10 cellular contexts compared by ENCODE assay signal in the genomic region with DNA sequence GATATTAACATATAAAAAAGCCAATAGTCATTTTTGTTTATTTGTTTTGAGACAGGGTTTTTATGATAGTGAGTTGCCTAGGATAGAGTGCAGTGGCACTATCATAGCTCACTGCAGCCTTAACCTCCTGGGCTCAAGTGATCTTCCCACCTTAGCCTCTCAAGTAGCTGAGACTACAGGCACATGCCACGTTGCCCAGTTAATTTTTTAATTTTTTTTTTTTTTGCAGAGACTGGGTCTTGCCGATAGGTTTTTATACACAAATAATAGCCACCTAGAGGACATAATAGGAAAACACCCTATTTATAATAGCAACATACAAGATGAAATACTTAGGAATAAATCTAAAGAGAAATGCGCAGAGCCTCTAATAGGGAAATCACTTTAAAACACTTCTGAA. TPM values are rescaled to one million over a fixed set of nuclear protein-coding genes. Genes with fewer than 3 reads are reported as not detected.
DNase-seq lines count a peak whose midpoint lies in the region; ATAC-seq and TF ChIP-seq lines count a peak whose summit lies in the region.
"Had no signal": no experiment of that assay in that cellular context is flagged by ENCODE, and none has a peak within 500 bp of the region (broad histone marks: within the 10 kb centered on the region; RNA-seq: fewer than 3 reads in every experiment).

No MANE protein-coding gene starts in this region.

- intact Hi-C loops in activated CD8-positive, alpha-beta T cell treated with anti-CD3 and anti-CD28 coated beads for 36 hours (cut with micrococcal nuclease): no loop called here
- intact Hi-C loops in posterior vena cava (cut with DNase I): no loop called here

- H3K27me3 ChIP-seq in suprapubic skin: no peaks in the 10 kb centered on the region

- no peak overlapping the region for H3K4me3 Mint-ChIP-seq in activated CD8-positive, alpha-beta T cell treated with anti-CD3 and anti-CD28 coated beads for 36 hours
- no peak overlapping the region for H3K4me3 Mint-ChIP-seq in activated CD8-positive, alpha-beta T cell treated with anti-CD3 and anti-CD28 coated beads, Interleukin-2, amount 10 ng/mL, durations not matched to agents 7 days and 5 days

- CTCF ChIA-PET in activated CD8-positive, alpha-beta T cell treated with anti-CD3 and anti-CD28 coated beads for 36 hours (lab: Charles Lee): interaction anchor here (0.6 to 1.6 kb wide), 7 partner anchors 12 to 632 kb away, joined by 3 to 7 read pairs (median 4); no protein-coding TSS in a partner anchor
- CTCF ChIA-PET in activated CD8-positive, alpha-beta T cell treated with anti-CD3 and anti-CD28 coated beads, Interleukin-2, amount 10 ng/mL, durations not matched to agents 7 days and 5 days (lab: Charles Lee): interaction anchor here (0.7 to 2.0 kb wide), 5 partner anchors 12 to 243 kb away, joined by 3 to 4 read pairs (median 3); no protein-coding TSS in a partner anchor

- peaks cover 39% of the 10 kb centered on the region for H3K36me3 Mint-ChIP-seq in activated CD8-positive, alpha-beta T cell treated with anti-CD3 and anti-CD28 coated beads for 36 hours (ENCODE audit: low read depth)
- peaks cover 33% of the 10 kb centered on the region for H3K36me3 Mint-ChIP-seq in activated CD8-positive, alpha-beta T cell treated with anti-CD3 and anti-CD28 coated beads, Interleukin-2, amount 10 ng/mL, durations not matched to agents 7 days and 5 days (ENCODE audit: low read depth)

- H3K4me1 ChIP-seq in suprapubic skin: peaks cover 21% of the 10 kb centered on the region

- 33% methylated on average over 3 of the region's 3 CpGs for WGBS in suprapubic skin

- no peaks in the 10 kb centered on the region for H3K9me3 Mint-ChIP-seq in activated CD8-positive, alpha-beta T cell treated with anti-CD3 and anti-CD28 coated beads for 36 hours
- H3K9me3 Mint-ChIP-seq in activated CD8-positive, alpha-beta T cell treated with anti-CD3 and anti-CD28 coated beads, Interleukin-2, amount 10 ng/mL, durations not matched to agents 7 days and 5 days (ENCODE audit: insufficient read depth): no peaks in the 10 kb centered on the region

- H3K4me1 Mint-ChIP-seq in activated CD8-positive, alpha-beta T cell treated with anti-CD3 and anti-CD28 coated beads for 36 hours (ENCODE audit: low read depth): peaks cover 41% of the 10 kb centered on the region
- H3K4me1 Mint-ChIP-seq in activated CD8-positive, alpha-beta T cell treated with anti-CD3 and anti-CD28 coated beads, Interleukin-2, amount 10 ng/mL, durations not matched to agents 7 days and 5 days (ENCODE audit: low read depth): peaks cover 24% of the 10 kb centered on the region

- H3K27ac Mint-ChIP-seq in activated CD8-positive, alpha-beta T cell treated with anti-CD3 and anti-CD28 coated beads for 36 hours: peak overlapping the region; percentile 59
- H3K27ac Mint-ChIP-seq in activated CD8-positive, alpha-beta T cell treated with anti-CD3 and anti-CD28 coated beads, Interleukin-2, amount 10 ng/mL, durations not matched to agents 7 days and 5 days: no peak overlapping the region

- no peaks in the 10 kb centered on the region for H3K27me3 Mint-ChIP-seq in activated CD8-positive, alpha-beta T cell treated with anti-CD3 and anti-CD28 coated beads for 36 hours
- H3K27me3 Mint-ChIP-seq in activated CD8-positive, alpha-beta T cell treated with anti-CD3 and anti-CD28 coated beads, Interleukin-2, amount 10 ng/mL, durations not matched to agents 7 days and 5 days (ENCODE audit: low read depth): no peaks in the 10 kb centered on the region

- TF ChIP-seq CTCF in activated CD8-positive, alpha-beta T cell treated with anti-CD3 and anti-CD28 coated beads for 36 hours (IDR thresholded peaks at IDR 0.05): peak; percentile 61
- peak; percentile 41 for TF ChIP-seq CTCF in fibroblast of pulmonary artery (IDR thresholded peaks at IDR 0.05; ENCODE audit: low read length, missing control alignments)
- TF ChIP-seq CTCF in suprapubic skin (IDR thresholded peaks at IDR 0.05): peak; percentile 21 to 42

- no peak for DNase-seq in activated CD8-positive, alpha-beta T cell treated with anti-CD3 and anti-CD28 coated beads for 36 hours
- no peak for DNase-seq in activated CD8-positive, alpha-beta T cell treated with anti-CD3 and anti-CD28 coated beads, Interleukin-2, amount 10 ng/mL, durations not matched to agents 7 days and 5 days
- DNase-seq in SK-MEL-5 (ENCODE audit: low read depth, low spot score): peak; percentile 64
- peak; percentile 67 for DNase-seq in fibroblast of pulmonary artery (ENCODE audit: low read depth)
- DNase-seq in suprapubic skin (ENCODE audit: low spot score in 2 of 2): no peak
- DNase-seq in NCI-H2081 (lab: John Stamatoyannopoulos, UW): no peak
- DNase-seq in SIG-M5 (lab: John Stamatoyannopoulos, UW): no peak
- DNase-seq in posterior vena cava (ENCODE audit: low spot score): no peak

- peaks cover 41% of the 10 kb centered on the region for H3K36me3 ChIP-seq in suprapubic skin

- in situ Hi-C loops in SK-MEL-5 (cut with HindIII; ENCODE audit: low pct_unique_long_range_greater_than_20kb, low sequenced_read_pairs): no loop called here

- ATAC-seq in activated CD8-positive, alpha-beta T cell treated with anti-CD3 and anti-CD28 coated beads for 36 hours: no peak
- no peak for ATAC-seq in activated CD8-positive, alpha-beta T cell treated with anti-CD3 and anti-CD28 coated beads, Interleukin-2, amount 10 ng/mL, durations not matched to agents 7 days and 5 days

- POLR2A ChIA-PET in activated CD8-positive, alpha-beta T cell treated with anti-CD3 and anti-CD28 coated beads for 36 hours (lab: Charles Lee): interaction anchor here (0.9 to 1.1 kb wide), 2 partner anchors 8 to 30 kb away, joined by 3 to 4 read pairs; no protein-coding TSS in a partner anchor
- POLR2A ChIA-PET in activated CD8-positive, alpha-beta T cell treated with anti-CD3 and anti-CD28 coated beads, Interleukin-2, amount 10 ng/mL, durations not matched to agents 7 days and 5 days (lab: Charles Lee): interaction anchor here (1.1 kb wide), 1 partner anchor 13 kb away, joined by 6 read pairs; the partner anchor contains the start of gene EIF3J

- no peak overlapping the region for H3K27ac ChIP-seq in suprapubic skin
- H3K27ac ChIP-seq: SK-N-MC, skin epidermis had no signal

- no peak overlapping the region for H3K4me3 ChIP-seq in fibroblast of pulmonary artery (replicated peaks; ENCODE audit: low read depth, low read length)
- H3K4me3 ChIP-seq in suprapubic skin: no peak overlapping the region
- H3K4me3 ChIP-seq: SK-N-MC, skin epidermis had no signal

- TF ChIP-seq EP300 in suprapubic skin (IDR thresholded peaks at IDR 0.05): no peak

- no peaks in the 10 kb centered on the region for H3K9me3 ChIP-seq in suprapubic skin

- no peak for TF ChIP-seq POLR2A in suprapubic skin (IDR thresholded peaks at IDR 0.05)

RNA-seq across cellular contexts. Expression of gene EIF3J, which starts 13.3 kb away (rescaled TPM):
- 100 to 1,000 TPM; 109 to 112 TPM for total RNA-seq in activated CD8-positive, alpha-beta T cell treated with anti-CD3 and anti-CD28 coated beads for 36 hours
- 100 to 1,000 TPM in 1 of 2 experiments, 10 to 100 TPM in 1; 91.6 to 100 TPM for total RNA-seq in activated CD8-positive, alpha-beta T cell treated with anti-CD3 and anti-CD28 coated beads, Interleukin-2, amount 10 ng/mL, durations not matched to agents 7 days and 5 days
- total RNA-seq in SK-MEL-5 (2014; rRNA removed; shearing (Covaris generic)): 56.5 and 59.4 TPM in 2 replicates
- polyA plus RNA-seq in SK-MEL-5 (2015; cell fraction: cytosol; rRNA removed): 84.4 and 97.1 TPM in 2 replicates
- 30.0 and 34.3 TPM in 2 replicates for polyA plus RNA-seq in SK-MEL-5 (2015; cell fraction: nucleus; rRNA removed)
- 10 to 100 TPM; 41.4 to 71.7 (median 57.7) TPM for total RNA-seq in suprapubic skin
- total RNA-seq in posterior vena cava: 10 to 100 TPM; 60.2 to 70.8 TPM

Comparison
In these comparisons a context has a peak if more than half of its experiments do, and no peak if none do; other contexts are left out.
1. DNase-seq: peak in SK-MEL-5 (single experiment) and fibroblast of pulmonary artery (single experiment); none in activated CD8-positive, alpha-beta T cell treated with anti-CD3 and anti-CD28 coated beads for 36 hours (single experiment), activated CD8-positive, alpha-beta T cell treated with anti-CD3 and anti-CD28 coated beads, Interleukin-2, amount 10 ng/mL, durations not matched to agents 7 days and 5 days (single experiment), suprapubic skin (0 of 2), NCI-H2081 (0 of 2), SIG-M5 (single experiment) and posterior vena cava (single experiment).
2. Peak in every context shown above with its lines, with median percentiles within 50 percentile points of each other: CTCF ChIP-seq.